11 cellular contexts compared by ENCODE assay signal in the genomic region with DNA sequence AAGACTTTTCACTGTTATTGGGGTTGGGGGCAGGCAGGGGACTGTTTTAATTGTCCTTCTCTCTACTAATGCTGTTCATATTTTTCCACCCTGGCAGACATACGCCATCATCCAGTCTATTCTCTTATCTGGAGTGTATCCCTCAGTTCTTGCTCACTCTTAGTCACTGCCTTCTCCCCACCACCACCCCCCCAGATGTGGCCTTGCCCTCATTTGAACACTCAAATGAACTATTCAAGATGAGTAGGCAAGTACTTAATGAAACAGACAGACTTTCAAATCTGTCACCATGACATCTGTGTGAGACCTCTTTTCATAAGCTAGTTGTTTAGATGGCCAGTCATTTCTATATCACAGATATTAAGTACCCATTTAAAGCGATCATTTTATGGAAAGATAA. TPM values are rescaled to one million over a fixed set of nuclear protein-coding genes. Genes with fewer than 3 reads are reported as not detected.
DNase-seq lines count a peak whose midpoint lies in the region; FAIRE-seq and TF ChIP-seq lines count a peak whose summit lies in the region.
"Had no signal": no experiment of that assay in that cellular context is flagged by ENCODE, and none has a peak within 500 bp of the region (broad histone marks: within the 10 kb centered on the region; RNA-seq: fewer than 3 reads in every experiment).

No MANE protein-coding gene starts in this region.

- peak overlapping the region; percentile 42 for H3K4me3 Mint-ChIP-seq in activated naive CD4-positive, alpha-beta T cell treated with anti-CD3 and anti-CD28 coated beads, Interleukin-2, amount 50 U/mL, for 24 hours
- H3K4me3 Mint-ChIP-seq in osteocyte (ENCODE audit: unreplicated experiment): no peak overlapping the region

- H3K9me3 Mint-ChIP-seq in activated naive CD4-positive, alpha-beta T cell treated with anti-CD3 and anti-CD28 coated beads, Interleukin-2, amount 50 U/mL, for 24 hours: no peaks in the 10 kb centered on the region
- no peaks in the 10 kb centered on the region for H3K9me3 Mint-ChIP-seq in osteocyte (ENCODE audit: unreplicated experiment)

- TF ChIP-seq CTCF in AG10803 (conservative IDR thresholded peaks at IDR 0.05; ENCODE audit: low read length) (no peak), osteoblast (IDR thresholded peaks at IDR 0.05; ENCODE audit: extremely low read depth, low read depth, low read length) (no peak), osteocyte (IDR thresholded peaks at IDR 0.05) (no peak)

- H3K4me2 ChIP-seq in osteoblast (ENCODE audit: insufficient read depth, low read length): peak overlapping the region; percentile 39

- TF ChIP-seq POLR2A in H54 (IDR thresholded peaks at IDR 0.05; ENCODE audit: low read depth, low read length): no peak

- H3K4me1 ChIP-seq in osteoblast (ENCODE audit: insufficient read depth, low read length): peaks cover 14% of the 10 kb centered on the region

- H3K9me3 ChIP-seq in osteoblast (ENCODE audit: low read depth, low read length): no peaks in the 10 kb centered on the region

- H2AFZ ChIP-seq in osteoblast (ENCODE audit: low read length): no peak overlapping the region
- H2AFZ ChIP-seq: parathyroid adenoma had no signal

- peaks cover 42% of the 10 kb centered on the region for H4K20me1 ChIP-seq in osteoblast (ENCODE audit: insufficient read depth, low read length)

- H3K4me1 Mint-ChIP-seq in activated naive CD4-positive, alpha-beta T cell treated with anti-CD3 and anti-CD28 coated beads, Interleukin-2, amount 50 U/mL, for 24 hours: peaks cover 61% of the 10 kb centered on the region
- H3K4me1 Mint-ChIP-seq in osteocyte (ENCODE audit: unreplicated experiment): peaks cover 19% of the 10 kb centered on the region

- FAIRE-seq in H54 (lab: Jason Lieb, UNC): peak; percentile 82
- FAIRE-seq: TTC549 had no signal

- H3K27me3 ChIP-seq in osteoblast (ENCODE audit: insufficient read depth, low read length): no peaks in the 10 kb centered on the region

- H3K4me3 ChIP-seq in AG10803 (ENCODE audit: low read length): no peak overlapping the region
- peak overlapping the region; percentile 2 for H3K4me3 ChIP-seq in osteoblast (ENCODE audit: insufficient read depth, low read length)

- H3K27ac ChIP-seq in osteoblast (ENCODE audit: low read depth, low read length): peak overlapping the region; percentile 31
- H3K27ac ChIP-seq: parathyroid adenoma had no signal

- peak; percentile 41 for DNase-seq in AG10803 (ENCODE audit: low read depth)
- peak; percentile 22 for DNase-seq in H54 (ENCODE audit: insufficient read length, low spot score)
- DNase-seq in osteoblast (ENCODE audit: insufficient read length, low spot score, missing footprints): peak; percentile 85
- DNase-seq in NCI-H524 treated with DMSO at 0.1 percent for 48 hours (lab: John Stamatoyannopoulos, UW): no peak
- no peak for DNase-seq in HuH-7.5 (ENCODE audit: low spot score)
- DNase-seq in osteocyte (ENCODE audit: extremely low spot score, unreplicated experiment): no peak
- DNase-seq in NCI-H345 (lab: John Stamatoyannopoulos, UW): no peak
- DNase-seq: NCI-H2227 treated with DMSO at 0.1 percent for 48 hours had no signal

- peak overlapping the region; percentile 55 for H3K27ac Mint-ChIP-seq in activated naive CD4-positive, alpha-beta T cell treated with anti-CD3 and anti-CD28 coated beads, Interleukin-2, amount 50 U/mL, for 24 hours
- H3K27ac Mint-ChIP-seq in osteocyte (ENCODE audit: unreplicated experiment): no peak overlapping the region

- peaks cover 7% of the 10 kb centered on the region for H3K36me3 Mint-ChIP-seq in activated naive CD4-positive, alpha-beta T cell treated with anti-CD3 and anti-CD28 coated beads, Interleukin-2, amount 50 U/mL, for 24 hours
- no peaks in the 10 kb centered on the region for H3K36me3 Mint-ChIP-seq in osteocyte (ENCODE audit: unreplicated experiment)

- H3K79me2 ChIP-seq in osteoblast (ENCODE audit: insufficient read depth, low read length): peaks cover 93% of the 10 kb centered on the region

- H3K27me3 Mint-ChIP-seq in activated naive CD4-positive, alpha-beta T cell treated with anti-CD3 and anti-CD28 coated beads, Interleukin-2, amount 50 U/mL, for 24 hours: no peaks in the 10 kb centered on the region
- no peaks in the 10 kb centered on the region for H3K27me3 Mint-ChIP-seq in osteocyte (ENCODE audit: unreplicated experiment)

- H3K36me3 ChIP-seq in osteoblast (ENCODE audit: insufficient read depth, low read length): no peaks in the 10 kb centered on the region

RNA-seq across cellular contexts. Expression of gene NUDT4, which starts 10.1 kb away (rescaled TPM):
- total RNA-seq in osteoblast: 138 and 145 TPM in 2 replicates
- total RNA-seq in osteocyte: 44.0 and 49.7 TPM in 2 replicates

RNA-seq across cellular contexts. Expression of gene UBE2N, which starts 54.0 kb away (rescaled TPM):
- total RNA-seq in osteoblast (44.2 and 53.0 TPM in 2 replicates), osteocyte (68.3 and 70.6 TPM in 2 replicates)

Comparison
In these comparisons a context has a peak if more than half of its experiments do, and no peak if none do; other contexts are left out.
1. DNase-seq: peak in AG10803 (single experiment), H54 (single experiment) and osteoblast (single experiment); none in NCI-H524 treated with DMSO at 0.1 percent for 48 hours (single experiment), HuH-7.5 (single experiment), osteocyte (single experiment) and NCI-H345 (single experiment).